In the genomic region with DNA sequence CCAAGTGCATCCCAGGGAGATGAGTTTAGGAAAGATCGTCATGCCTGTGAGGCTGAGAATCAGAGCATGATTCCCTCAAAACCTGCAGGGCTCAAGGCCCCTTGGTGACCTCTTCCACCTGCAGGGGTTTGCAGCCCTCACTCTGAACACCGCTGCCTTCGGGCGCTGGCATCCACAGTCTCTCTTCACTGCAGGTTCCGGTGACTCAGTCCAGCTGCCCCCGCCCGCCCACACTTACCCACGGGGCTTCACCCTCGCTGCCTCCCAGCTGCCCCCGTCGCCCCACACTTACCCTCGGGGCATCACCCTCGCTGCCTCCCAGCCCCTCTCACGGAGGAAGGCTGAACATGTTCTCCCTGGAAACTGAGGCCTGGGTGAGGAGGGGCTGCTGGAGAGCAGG, we compare ENCODE assay signal across 20 cellular contexts.
DNase-seq lines count a peak whose midpoint lies in the region; ATAC-seq and TF ChIP-seq lines count a peak whose summit lies in the region.
"Had no signal": no experiment of that assay in that cellular context is flagged by ENCODE, and none has a peak within 500 bp of the region (broad histone marks: within the 10 kb centered on the region; RNA-seq: fewer than 3 reads in every experiment).

No MANE protein-coding gene starts in this region.

- POLR2A ChIA-PET in HEK293 (lab: Yijun Ruan, JAX) (no interaction called here), activated B cell treated with CpG ODN at 0.5 μM for 24 hours (lab: Charles Lee) (no interaction called here), Caco-2 (lab: Charles Lee) (interaction anchor here (0.5 kb wide), 1 partner anchor 518 kb away, joined by 4 read pairs; no protein-coding TSS in a partner anchor)

- no peak overlapping the region for H3K4me3 Mint-ChIP-seq in activated B cell treated with CpG ODN at 0.5 μM for 24 hours
- no peak overlapping the region for H3K4me3 Mint-ChIP-seq in endodermal cell
- H3K4me3 Mint-ChIP-seq in Caco-2 (ENCODE audit: unreplicated experiment), result no peak overlapping the region
- H3K4me3 Mint-ChIP-seq: CD4-positive, alpha-beta T cell had no signal

- no peaks in the 10 kb centered on the region for H3K4me1 ChIP-seq in HEK293 (ENCODE audit: control insufficient read depth, insufficient read depth, low read length)
- no peaks in the 10 kb centered on the region for H3K4me1 ChIP-seq in endodermal cell (ENCODE audit: control insufficient read depth, insufficient read depth, low read length)
- peaks cover 16% of the 10 kb centered on the region for H3K4me1 ChIP-seq in Caco-2
- H3K4me1 ChIP-seq in esophagus squamous epithelium, result peaks cover 0 to 3% (median 0%) of the 10 kb centered on the region in 3 donors

- H3K27ac ChIP-seq in HEK293 (ENCODE audit: extremely low read depth, low read depth, low read length) (no peak overlapping the region), endodermal cell (ENCODE audit: low read depth, low read length) (no peak overlapping the region), esophagus squamous epithelium (no peak overlapping the region)
- H3K27ac ChIP-seq: BLaER1 had no signal

- H3K4me3 ChIP-seq in HEK293 (ENCODE audit: low read depth, low read length), result no peak overlapping the region
- H3K4me3 ChIP-seq in endodermal cell (ENCODE audit: low read length), result no peak overlapping the region
- no peak overlapping the region for H3K4me3 ChIP-seq in Caco-2 (ENCODE audit: low read depth, low read length)
- H3K4me3 ChIP-seq in esophagus squamous epithelium, result no peak overlapping the region
- H3K4me3 ChIP-seq: BLaER1, GM12878 had no signal

- DNase-seq in activated B cell treated with CpG ODN at 0.5 μM for 24 hours (peak; percentile 7), endodermal cell (peak; percentile 15), NCI-H1436 (lab: John Stamatoyannopoulos, UW) (no peak), Caco-2 (no peak), esophagus squamous epithelium (lab: John Stamatoyannopoulos, UW) (no peak)
- peak; percentile 19 for DNase-seq in stimulated activated CD8-positive, alpha-beta memory T cell treated with anti-CD3 and anti-CD28 coated beads, Interleukin-4, amount 100 ng/mL, for 48 hours
- DNase-seq: CD4-positive, alpha-beta T cell; COR-L47; DMS 273 treated with DMSO at 0.1 percent for 48 hours; DMS79 treated with DMSO at 0.1 percent for 48 hours; H7; KG1; NCI-H1092; NCI-H1436 treated with DMSO at 0.1 percent for 48 hours; NCI-H1930; NCI-H510A treated with DMSO at 0.1 percent for 48 hours; NCI-H748 treated with DMSO at 0.1 percent for 48 hours had no signal

- CTCF ChIA-PET in HEK293 (lab: Yijun Ruan, JAX), result no interaction called here
- CTCF ChIA-PET in activated B cell treated with CpG ODN at 0.5 μM for 24 hours (lab: Charles Lee), result no interaction called here
- CTCF ChIA-PET in Caco-2 (lab: Charles Lee), result no interaction called here

- no peaks in the 10 kb centered on the region for H3K9me3 ChIP-seq in HEK293 (ENCODE audit: control insufficient read depth, insufficient read depth, low read depth, low read length)
- no peaks in the 10 kb centered on the region for H3K9me3 ChIP-seq in endodermal cell (ENCODE audit: control insufficient read depth, low read length)
- no peaks in the 10 kb centered on the region for H3K9me3 ChIP-seq in Caco-2
- H3K9me3 ChIP-seq in esophagus squamous epithelium, result no peaks in the 10 kb centered on the region
- H3K9me3 ChIP-seq: BLaER1 had no signal

- BruUV-seq in Caco-2 (replicated peaks; lab: Mats Ljungman, UMichigan), result no TSS peak

- H3K36me3 Mint-ChIP-seq in activated B cell treated with CpG ODN at 0.5 μM for 24 hours (ENCODE audit: low read depth) (no peaks in the 10 kb centered on the region), endodermal cell (ENCODE audit: low read depth) (no peaks in the 10 kb centered on the region), Caco-2 (ENCODE audit: insufficient read depth, unreplicated experiment) (no peaks in the 10 kb centered on the region)

- H3K27ac Mint-ChIP-seq in activated B cell treated with CpG ODN at 0.5 μM for 24 hours (no peak overlapping the region), endodermal cell (no peak overlapping the region), Caco-2 (ENCODE audit: unreplicated experiment) (no peak overlapping the region)
- H3K27ac Mint-ChIP-seq: CD4-positive, alpha-beta T cell had no signal

- H3K9me3 Mint-ChIP-seq in activated B cell treated with CpG ODN at 0.5 μM for 24 hours (no peaks in the 10 kb centered on the region), endodermal cell (no peaks in the 10 kb centered on the region), Caco-2 (ENCODE audit: unreplicated experiment) (no peaks in the 10 kb centered on the region)
- H3K9me3 Mint-ChIP-seq: CD4-positive, alpha-beta T cell had no signal

- TF ChIP-seq CTCF in HEK293 (tag by site-specific recombination; IDR thresholded peaks at IDR 0.05), result no peak
- TF ChIP-seq CTCF in activated B cell treated with CpG ODN at 0.5 μM for 24 hours (IDR thresholded peaks at IDR 0.05), result no peak
- TF ChIP-seq CTCF in endodermal cell (conservative IDR thresholded peaks at IDR 0.05), result no peak
- no peak for TF ChIP-seq CTCF in Caco-2 (IDR thresholded peaks at IDR 0.05; ENCODE audit: insufficient read depth in 1 of 2, low read depth in 1 of 2, low read length in 1 of 2, severe bottlenecking in 1 of 2, unreplicated experiment in 1 of 2)
- TF ChIP-seq CTCF in esophagus squamous epithelium (IDR thresholded peaks at IDR 0.05), result no peak

- H3K4me1 Mint-ChIP-seq in activated B cell treated with CpG ODN at 0.5 μM for 24 hours, result no peaks in the 10 kb centered on the region
- no peaks in the 10 kb centered on the region for H3K4me1 Mint-ChIP-seq in endodermal cell
- H3K4me1 Mint-ChIP-seq in Caco-2 (ENCODE audit: low read depth, unreplicated experiment), result no peaks in the 10 kb centered on the region

- H3K27me3 Mint-ChIP-seq in activated B cell treated with CpG ODN at 0.5 μM for 24 hours (no peaks in the 10 kb centered on the region), endodermal cell (ENCODE audit: insufficient read depth) (peaks cover 10% of the 10 kb centered on the region), Caco-2 (ENCODE audit: insufficient read depth, unreplicated experiment) (no peaks in the 10 kb centered on the region)

- no peak for TF ChIP-seq POLR2A in esophagus squamous epithelium (IDR thresholded peaks at IDR 0.05)

- no peaks in the 10 kb centered on the region for H3K27me3 ChIP-seq in endodermal cell (ENCODE audit: control insufficient read depth, insufficient read depth, low read length, poor library complexity, severe bottlenecking)
- H3K27me3 ChIP-seq in Caco-2 (replicated peaks; ENCODE audit: control insufficient read depth, insufficient read depth, low read length), result no peaks in the 10 kb centered on the region
- no peaks in the 10 kb centered on the region for H3K27me3 ChIP-seq in esophagus squamous epithelium
- H3K27me3 ChIP-seq: BLaER1 had no signal

- no peak overlapping the region for H3K9ac ChIP-seq in endodermal cell (ENCODE audit: extremely low read depth, low read length, poor library complexity, severe bottlenecking)
- H3K9ac ChIP-seq: BLaER1 had no signal

- H3K36me3 ChIP-seq in HEK293 (ENCODE audit: control insufficient read depth in 2 of 2, insufficient read depth in 1 of 2, low read length in 2 of 2) (no peaks in the 10 kb centered on the region), endodermal cell (ENCODE audit: control insufficient read depth, insufficient read depth, low read length) (no peaks in the 10 kb centered on the region), Caco-2 (ENCODE audit: control insufficient read depth, insufficient read depth, low read length) (no peaks in the 10 kb centered on the region), esophagus squamous epithelium (no peaks in the 10 kb centered on the region)
- H3K36me3 ChIP-seq: BLaER1 had no signal

- 89 to 98% methylated on average over 8 to 14 of the region's 14 CpGs for WGBS in endodermal cell (ENCODE audit: insufficient coverage in 1 of 2, insufficient read length in 1 of 2), 2 experiments
- WGBS in esophagus squamous epithelium, 2 donors, result 83 to 100% methylated on average over 1 to 13 of the region's 14 CpGs

- no peak for ATAC-seq in activated B cell treated with CpG ODN at 0.5 μM for 24 hours (ENCODE audit: low read depth)
- ATAC-seq: GM12878 had no signal

- intact Hi-C loops in activated B cell treated with CpG ODN at 0.5 μM for 24 hours (cut with micrococcal nuclease), result no loop called here
- intact Hi-C loops in Caco-2 (cut with micrococcal nuclease; ENCODE audit: unreplicated experiment), result no loop called here
- intact Hi-C loops in esophagus squamous epithelium (cut with DNase I), result no loop called here

TF ChIP-seq in HEK293, 187 proteins besides CTCF, POLR2A, EP300 and RAD21:
- no peak for TF ChIP-seq ZNF214 (tag by site-specific recombination; IDR thresholded peaks at IDR 0.05; ENCODE audit: borderline replicate concordance)
- TF ChIP-seq ZNF473 (tag by site-specific recombination; IDR thresholded peaks at IDR 0.05), result no peak
- TF ChIP-seq, protein P1, sequence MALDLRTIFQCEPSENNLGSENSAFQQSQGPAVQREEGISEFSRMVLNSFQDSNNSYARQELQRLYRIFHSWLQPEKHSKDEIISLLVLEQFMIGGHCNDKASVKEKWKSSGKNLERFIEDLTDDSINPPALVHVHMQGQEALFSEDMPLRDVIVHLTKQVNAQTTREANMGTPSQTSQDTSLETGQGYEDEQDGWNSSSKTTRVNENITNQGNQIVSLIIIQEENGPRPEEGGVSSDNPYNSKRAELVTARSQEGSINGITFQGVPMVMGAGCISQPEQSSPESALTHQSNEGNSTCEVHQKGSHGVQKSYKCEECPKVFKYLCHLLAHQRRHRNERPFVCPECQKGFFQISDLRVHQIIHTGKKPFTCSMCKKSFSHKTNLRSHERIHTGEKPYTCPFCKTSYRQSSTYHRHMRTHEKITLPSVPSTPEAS (tag by site-specific recombination; IDR thresholded peaks at IDR 0.05), result no peak
- no peak for TF ChIP-seq ZNF521 (tag by site-specific recombination; IDR thresholded peaks at IDR 0.05)
- no peak for TF ChIP-seq ZNF510 (tag by site-specific recombination; IDR thresholded peaks at IDR 0.05; ENCODE audit: insufficient replicate concordance)
- no peak for TF ChIP-seq OSR2 (tag by site-specific recombination; IDR thresholded peaks at IDR 0.05)
- no peak for TF ChIP-seq ZNF626 (tag by site-specific recombination; IDR thresholded peaks at IDR 0.05)
- TF ChIP-seq ZFHX2 (tag by site-specific recombination; conservative IDR thresholded peaks at IDR 0.05), result peak; percentile 66
- no peak for TF ChIP-seq ZNF140 (tag by site-specific recombination; IDR thresholded peaks at IDR 0.05)
- TF ChIP-seq ZNF677 (tag by site-specific recombination; IDR thresholded peaks at IDR 0.05), result no peak
- peak; percentile 60; the same call in 1 of the 2 replicates for TF ChIP-seq EGR2 (tag by site-specific recombination; IDR thresholded peaks at IDR 0.05; ENCODE audit: low read depth)
- TF ChIP-seq ZNF248 (tag by site-specific recombination; IDR thresholded peaks at IDR 0.05), result no peak
- TF ChIP-seq ZNF585B (tag by site-specific recombination; IDR thresholded peaks at IDR 0.05), result no peak
- no peak for TF ChIP-seq MYNN (tag by site-specific recombination; IDR thresholded peaks at IDR 0.05; ENCODE audit: borderline replicate concordance)
- no peak for TF ChIP-seq ZNF132 (tag by site-specific recombination; IDR thresholded peaks at IDR 0.05; ENCODE audit: borderline replicate concordance)

Comparison
In these comparisons a context has a peak if more than half of its experiments do, and no peak if none do; other contexts are left out.
1. DNase-seq: peak in activated B cell treated with CpG ODN at 0.5 μM for 24 hours (single experiment), endodermal cell (single experiment) and stimulated activated CD8-positive, alpha-beta memory T cell treated with anti-CD3 and anti-CD28 coated beads, Interleukin-4, amount 100 ng/mL, for 48 hours (single experiment); none in NCI-H1436 (single experiment), Caco-2 (0 of 2) and esophagus squamous epithelium (single experiment).